22 cellular contexts compared by ENCODE assay signal in the genomic region with DNA sequence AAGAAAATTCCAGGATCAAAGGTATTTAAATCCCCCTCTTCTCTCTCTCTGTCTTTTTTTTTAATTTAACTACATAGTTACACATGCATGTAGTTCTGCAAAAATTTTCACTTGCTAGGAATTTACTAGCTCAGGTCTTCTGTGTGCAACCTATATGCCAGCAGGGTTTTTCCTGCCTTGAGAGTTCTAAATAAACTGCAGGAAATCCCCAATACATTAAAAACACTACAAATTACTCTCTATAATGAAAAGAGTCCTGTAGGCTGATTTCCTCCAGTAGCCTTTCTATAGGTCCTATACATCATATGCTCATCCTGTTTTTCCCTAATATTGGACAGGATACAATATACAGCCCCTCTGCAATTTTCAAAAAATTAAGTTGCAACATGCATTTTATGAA.
"Had no signal": no experiment of that assay in that cellular context is flagged by ENCODE, and none has a peak within 500 bp of the region (broad histone marks: within the 10 kb centered on the region; RNA-seq: fewer than 3 reads in every experiment).

No MANE protein-coding gene starts in this region.

- H3K27ac ChIP-seq: SJSA1, WERI-Rb-1 had no signal

- H3K4me3 Mint-ChIP-seq: activated CD8-positive, alpha-beta T cell treated with anti-CD3 and anti-CD28 coated beads for 36 hours; activated naive CD4-positive, alpha-beta T cell treated with anti-CD3 and anti-CD28 coated beads, Interleukin-2, amount 10 ng/mL, durations not matched to agents 7 days and 5 days; activated naive CD8-positive, alpha-beta T cell treated with anti-CD3 and anti-CD28 coated beads, Interleukin-2, amount 10 ng/mL, durations not matched to agents 7 days and 5 days; activated T-cell treated with anti-CD3 and anti-CD28 coated beads, Interleukin-2, amount 50 U/mL, for 72 hours; central memory CD8-positive, alpha-beta T cell had no signal

- H3K4me1 ChIP-seq: SJSA1 had no signal

- H3K4me1 Mint-ChIP-seq: activated naive CD4-positive, alpha-beta T cell treated with anti-CD3 and anti-CD28 coated beads, Interleukin-2, amount 10 ng/mL, durations not matched to agents 7 days and 5 days; activated naive CD8-positive, alpha-beta T cell treated with anti-CD3 and anti-CD28 coated beads, Interleukin-2, amount 10 ng/mL, durations not matched to agents 7 days and 5 days; brain; central memory CD8-positive, alpha-beta T cell had no signal

- H3K27ac Mint-ChIP-seq: activated CD8-positive, alpha-beta T cell treated with anti-CD3 and anti-CD28 coated beads for 36 hours; activated naive CD4-positive, alpha-beta T cell treated with anti-CD3 and anti-CD28 coated beads, Interleukin-2, amount 10 ng/mL, durations not matched to agents 7 days and 5 days; activated naive CD8-positive, alpha-beta T cell treated with anti-CD3 and anti-CD28 coated beads, Interleukin-2, amount 10 ng/mL, durations not matched to agents 7 days and 5 days; activated T-cell treated with anti-CD3 and anti-CD28 coated beads, Interleukin-2, amount 50 U/mL, for 72 hours; activated T-helper 2 cell treated with anti-CD3 and anti-CD28 coated beads, Interferon-gamma antibody, Interleukin-2, Interleukin-4, amounts not matched to agents 10 μg/mL and 5 μg/mL and 100 μg/mL, durations not matched to agents 14 hours and 24 hours and 36 hours; brain had no signal

- H3K27me3 Mint-ChIP-seq: activated naive CD4-positive, alpha-beta T cell treated with anti-CD3 and anti-CD28 coated beads, Interleukin-2, amount 10 ng/mL, durations not matched to agents 7 days and 5 days had no signal

- DNase-seq: activated CD4-positive, alpha-beta T cell treated with anti-CD3 and anti-CD28 coated beads for 4 hours; activated CD8-positive, alpha-beta memory T cell treated with anti-CD3 and anti-CD28 coated beads, Interleukin-2, amount 50 U/mL, for 4 hours; activated CD8-positive, alpha-beta T cell treated with anti-CD3 and anti-CD28 coated beads for 36 hours; activated gamma-delta T cell treated with Interleukin-2 at 50 U/mL for 16 hours; activated naive CD4-positive, alpha-beta T cell treated with anti-CD3 and anti-CD28 coated beads, Interleukin-2, amount 10 ng/mL, durations not matched to agents 7 days and 5 days; activated naive CD8-positive, alpha-beta T cell treated with anti-CD3 and anti-CD28 coated beads, Interleukin-2, amount 10 ng/mL, durations not matched to agents 7 days and 5 days; activated T-cell treated with anti-CD3 and anti-CD28 coated beads, Interleukin-2, amount 50 U/mL, for 72 hours; Kasumi-1; NCI-H1105 treated with DMSO at 0.1 percent for 48 hours; NCI-H1436 treated with DMSO at 0.1 percent for 48 hours; NCI-H2081 treated with DMSO at 0.1 percent for 48 hours; NCI-H446; NCI-H524; PC-3; T-helper 2 cell; T1000; WERI-Rb-1 had no signal

- H3K36me3 ChIP-seq: SJSA1, WERI-Rb-1 had no signal

- H3K27me3 ChIP-seq: SJSA1 had no signal

- H3K9me3 Mint-ChIP-seq: activated naive CD4-positive, alpha-beta T cell treated with anti-CD3 and anti-CD28 coated beads, Interleukin-2, amount 10 ng/mL, durations not matched to agents 7 days and 5 days; activated naive CD8-positive, alpha-beta T cell treated with anti-CD3 and anti-CD28 coated beads, Interleukin-2, amount 10 ng/mL, durations not matched to agents 7 days and 5 days; activated T-helper 2 cell treated with anti-CD3 and anti-CD28 coated beads, Interferon-gamma antibody, Interleukin-2, Interleukin-4, amounts not matched to agents 10 μg/mL and 5 μg/mL and 100 μg/mL, durations not matched to agents 14 hours and 24 hours and 36 hours; central memory CD8-positive, alpha-beta T cell had no signal

- H3K4me3 ChIP-seq: SJSA1 had no signal

- ATAC-seq: activated CD4-positive, CD25-positive, alpha-beta regulatory T cell treated with anti-CD3 and anti-CD28 coated beads, Interleukin-2, amount 50 U/mL, for 24 hours; activated CD8-positive, alpha-beta T cell treated with anti-CD3 and anti-CD28 coated beads for 36 hours; activated T-cell treated with anti-CD3 and anti-CD28 coated beads, Interleukin-2, amount 50 U/mL, for 72 hours; PC-3 had no signal

- H3K36me3 Mint-ChIP-seq: activated naive CD4-positive, alpha-beta T cell treated with anti-CD3 and anti-CD28 coated beads, Interleukin-2, amount 10 ng/mL, durations not matched to agents 7 days and 5 days; activated naive CD8-positive, alpha-beta T cell treated with anti-CD3 and anti-CD28 coated beads, Interleukin-2, amount 10 ng/mL, durations not matched to agents 7 days and 5 days; brain had no signal

- H3K9me3 ChIP-seq: SJSA1 had no signal
